8 cellular contexts compared by ENCODE assay signal in the genomic region with DNA sequence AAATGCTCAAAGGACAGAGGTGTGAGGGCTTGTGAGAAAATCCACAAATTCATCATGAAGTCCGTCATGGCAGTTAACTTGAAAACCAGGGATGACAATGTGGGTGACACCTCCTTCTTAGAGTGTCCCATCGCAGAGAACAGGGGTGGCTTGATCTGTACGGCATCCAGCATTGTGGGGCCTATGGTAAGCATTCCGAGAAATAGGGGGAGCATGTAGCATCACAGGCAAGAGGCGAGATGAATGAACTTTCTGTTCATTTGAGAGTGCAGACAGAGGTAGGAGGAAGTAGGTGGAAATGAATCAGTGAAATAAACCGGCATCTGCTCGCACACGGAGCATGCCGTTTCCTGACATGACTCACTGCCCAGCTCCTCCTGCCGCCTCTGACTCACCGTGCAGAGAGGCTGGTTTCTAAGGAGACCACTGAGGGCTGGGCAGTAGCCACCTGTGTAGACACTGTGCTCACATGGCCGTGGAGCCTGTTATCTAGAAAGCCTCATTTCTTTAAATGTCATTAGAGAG.
DNase-seq lines count a peak whose midpoint lies in the region; ATAC-seq and TF ChIP-seq lines count a peak whose summit lies in the region.

No MANE protein-coding gene starts in this region.

- CTCF ChIA-PET in activated naive CD4-positive, alpha-beta T cell treated with anti-CD3 and anti-CD28 coated beads for 36 hours (lab: Charles Lee), result no interaction called here
- CTCF ChIA-PET in CD8-positive, alpha-beta memory T cell (lab: Charles Lee), result no interaction called here

- ATAC-seq in GM19372 (IDR thresholded peaks at IDR 0.05; ENCODE audit: low read depth, unreplicated experiment), result peak; percentile 99
- ATAC-seq in HG03342 (IDR thresholded peaks at IDR 0.05; ENCODE audit: unreplicated experiment), result peak; percentile 99
- ATAC-seq in heart right ventricle, result peak; percentile 43 to 98 (median 92)

- no peaks in the 10 kb centered on the region for H3K9me3 Mint-ChIP-seq in activated naive CD4-positive, alpha-beta T cell treated with anti-CD3 and anti-CD28 coated beads for 36 hours
- peaks cover 0 to 7% (median 4%) of the 10 kb centered on the region in 5 donors for H3K9me3 Mint-ChIP-seq in CD8-positive, alpha-beta memory T cell

- no peak overlapping the region for H3K27ac Mint-ChIP-seq in activated naive CD4-positive, alpha-beta T cell treated with anti-CD3 and anti-CD28 coated beads for 36 hours
- H3K27ac Mint-ChIP-seq in CD8-positive, alpha-beta memory T cell, result peak overlapping the region in 1 of 8 donors; percentile 54

- H3K4me3 Mint-ChIP-seq in activated naive CD4-positive, alpha-beta T cell treated with anti-CD3 and anti-CD28 coated beads for 36 hours, result no peak overlapping the region
- H3K4me3 Mint-ChIP-seq in CD8-positive, alpha-beta memory T cell, result peak overlapping the region in 1 of 7 donors; percentile 52

- H3K36me3 ChIP-seq in heart right ventricle (no peaks in the 10 kb centered on the region), sigmoid colon (no peaks in the 10 kb centered on the region)
- no peaks in the 10 kb centered on the region for H3K36me3 ChIP-seq in CD8-positive, alpha-beta memory T cell (ENCODE audit: insufficient read depth, low read length)

- DNase-seq in Caki2 (ENCODE audit: low read depth), result peak; percentile 84
- peak; percentile 89 for DNase-seq in NCI-H748 (lab: John Stamatoyannopoulos, UW; ENCODE audit: unreplicated experiment)
- DNase-seq in activated naive CD4-positive, alpha-beta T cell treated with anti-CD3 and anti-CD28 coated beads for 36 hours, result peak; percentile 68
- DNase-seq in heart right ventricle, result peak; percentile 18 to 48
- peak; percentile 87 for DNase-seq in sigmoid colon
- DNase-seq in CD8-positive, alpha-beta memory T cell, result no peak

- H3K27me3 ChIP-seq in heart right ventricle, result no peaks in the 10 kb centered on the region
- no peaks in the 10 kb centered on the region for H3K27me3 ChIP-seq in sigmoid colon
- no peaks in the 10 kb centered on the region for H3K27me3 ChIP-seq in CD8-positive, alpha-beta memory T cell (ENCODE audit: insufficient read depth, low read length, poor library complexity, severe bottlenecking)

- no peak for TF ChIP-seq CTCF in heart right ventricle (IDR thresholded peaks at IDR 0.05)
- TF ChIP-seq CTCF in sigmoid colon (IDR thresholded peaks at IDR 0.05), result no peak

- H3K4me3 ChIP-seq in heart right ventricle (no peak overlapping the region), sigmoid colon (no peak overlapping the region)
- no peak overlapping the region for H3K4me3 ChIP-seq in CD8-positive, alpha-beta memory T cell (ENCODE audit: low read length)

- no peak for TF ChIP-seq POLR2A in sigmoid colon (IDR thresholded peaks at IDR 0.05)

- peaks cover 0 to 24% (median 17%) of the 10 kb centered on the region in 9 donors for H3K4me1 ChIP-seq in heart right ventricle
- H3K4me1 ChIP-seq in sigmoid colon, result peaks cover 0 to 37% (median 30%) of the 10 kb centered on the region in 4 donors
- H3K4me1 ChIP-seq in CD8-positive, alpha-beta memory T cell (ENCODE audit: insufficient read depth, low read length), result no peaks in the 10 kb centered on the region

- POLR2A ChIA-PET in CD8-positive, alpha-beta memory T cell (lab: Charles Lee), result no interaction called here

- no peaks in the 10 kb centered on the region for H3K36me3 Mint-ChIP-seq in activated naive CD4-positive, alpha-beta T cell treated with anti-CD3 and anti-CD28 coated beads for 36 hours (ENCODE audit: low read depth)
- no peaks in the 10 kb centered on the region for H3K36me3 Mint-ChIP-seq in CD8-positive, alpha-beta memory T cell

- H3K9me3 ChIP-seq in heart right ventricle (no peaks in the 10 kb centered on the region), sigmoid colon (no peaks in the 10 kb centered on the region)
- no peaks in the 10 kb centered on the region for H3K9me3 ChIP-seq in CD8-positive, alpha-beta memory T cell (ENCODE audit: low read length)

- TF ChIP-seq EP300 in sigmoid colon (IDR thresholded peaks at IDR 0.05), result no peak

- H3K4me1 Mint-ChIP-seq in activated naive CD4-positive, alpha-beta T cell treated with anti-CD3 and anti-CD28 coated beads for 36 hours (ENCODE audit: low read depth), result peaks cover 8% of the 10 kb centered on the region
- peaks cover 0 to 12% (median 6%) of the 10 kb centered on the region in 3 donors for H3K4me1 Mint-ChIP-seq in CD8-positive, alpha-beta memory T cell

- H3K27ac ChIP-seq in heart right ventricle (peak overlapping the region in 2 of 10 donors; percentile 36 to 51), sigmoid colon (peak overlapping the region; percentile 15 to 82 (median 78))
- H3K27ac ChIP-seq in CD8-positive, alpha-beta memory T cell (ENCODE audit: low read depth, low read length), result no peak overlapping the region

- peaks cover 30% of the 10 kb centered on the region for H3K27me3 Mint-ChIP-seq in activated naive CD4-positive, alpha-beta T cell treated with anti-CD3 and anti-CD28 coated beads for 36 hours (ENCODE audit: low read depth)
- H3K27me3 Mint-ChIP-seq in CD8-positive, alpha-beta memory T cell, result peaks cover 4 to 5% of the 10 kb centered on the region in 2 donors

- in situ Hi-C loops in Caki2 (cut with HindIII; ENCODE audit: low pct_unique_long_range_greater_than_20kb, low sequenced_read_pairs), result no loop called here

- 39 to 50% methylated on average over 12 of the region's 12 CpGs for WGBS in heart right ventricle, 2 donors
- 5 to 19% methylated on average over 12 of the region's 12 CpGs for WGBS in sigmoid colon, 2 donors

- intact Hi-C loops in activated naive CD4-positive, alpha-beta T cell treated with anti-CD3 and anti-CD28 coated beads for 36 hours (cut with micrococcal nuclease), result loop anchor here (2.0 to 5.0 kb wide), 3 partner anchors 614 to 786 kb away; partner anchors contain the start of gene NBEA
- intact Hi-C loops in heart right ventricle (cut with DNase I) (loop anchor here in 1 of 10 donors (5.0 kb wide), 1 partner anchor 1910 kb away; no protein-coding TSS in a partner anchor), sigmoid colon (cut with DNase I) (loop anchor here (10.0 kb wide), 1 partner anchor 998 kb away; no protein-coding TSS in a partner anchor)

Comparison
In these comparisons a context has a peak if more than half of its experiments do, and no peak if none do; other contexts are left out.
1. DNase-seq: peak in Caki2 (single experiment), NCI-H748 (single experiment), activated naive CD4-positive, alpha-beta T cell treated with anti-CD3 and anti-CD28 coated beads for 36 hours (single experiment), heart right ventricle (2 of 2) and sigmoid colon (single experiment); none in CD8-positive, alpha-beta memory T cell (0 of 5).
2. Peak in every context shown above with its lines, with median percentiles within 50 percentile points of each other: ATAC-seq.